19 cellular contexts compared by ENCODE assay signal in genomic region chr7:83599131-83599530, GRCh38. TPM values are rescaled to one million over a fixed set of nuclear protein-coding genes. Genes with fewer than 3 reads are reported as not detected.
DNase-seq lines count a peak whose midpoint lies in the region; ATAC-seq and TF ChIP-seq lines count a peak whose summit lies in the region.
"Had no signal": no experiment of that assay in that cellular context is flagged by ENCODE, and none has a peak within 500 bp of the region (broad histone marks: within the 10 kb centered on the region; RNA-seq: fewer than 3 reads in every experiment).

No MANE protein-coding gene starts in this region.

- no peak for TF ChIP-seq CTCF in choroid plexus epithelial cell (conservative IDR thresholded peaks at IDR 0.05; ENCODE audit: low read depth, low read length)

- no peaks in the 10 kb centered on the region for H3K4me1 Mint-ChIP-seq in activated T-cell treated with anti-CD3 and anti-CD28 coated beads, Interleukin-2, amount 50 U/mL, for 4 hours (ENCODE audit: low read depth)
- H3K4me1 Mint-ChIP-seq: IgD-negative memory B cell had no signal

- no peak overlapping the region for H3K4me3 Mint-ChIP-seq in activated T-cell treated with anti-CD3 and anti-CD28 coated beads, Interleukin-2, amount 50 U/mL, for 4 hours
- H3K4me3 Mint-ChIP-seq: CD4-positive, alpha-beta T cell; H9; IgD-negative memory B cell had no signal

- in situ Hi-C loops in SK-MEL-5 (cut with HindIII; ENCODE audit: low pct_unique_long_range_greater_than_20kb, low sequenced_read_pairs), result no loop called here

- H3K9me3 Mint-ChIP-seq in activated T-cell treated with anti-CD3 and anti-CD28 coated beads, Interleukin-2, amount 50 U/mL, for 4 hours, result no peaks in the 10 kb centered on the region
- H3K9me3 Mint-ChIP-seq: H9 had no signal

- ATAC-seq in GM18502 (IDR thresholded peaks at IDR 0.05; ENCODE audit: poor library complexity, unreplicated experiment), result no peak
- no peak for ATAC-seq in activated T-cell treated with anti-CD3 and anti-CD28 coated beads, Interleukin-2, amount 50 U/mL, for 4 hours
- ATAC-seq: A549, GM12878 had no signal

- no peak overlapping the region for H3K4me3 ChIP-seq in choroid plexus epithelial cell (ENCODE audit: low read depth, low read length)
- no peak overlapping the region for H3K4me3 ChIP-seq in skeletal muscle cell (ENCODE audit: low read depth, low read length)
- H3K4me3 ChIP-seq: A549, GM12878 had no signal

- DNase-seq in LHCN-M2 (ENCODE audit: low read depth) (peak; percentile 72), SK-MEL-5 (ENCODE audit: low read depth, low spot score) (peak; percentile 70), choroid plexus epithelial cell (ENCODE audit: low read depth) (peak; percentile 23), skeletal muscle cell (ENCODE audit: low read depth) (peak; percentile 19), DMS 273 treated with DMSO at 0.1 percent for 48 hours (lab: John Stamatoyannopoulos, UW) (no peak), SW480 (ENCODE audit: low spot score) (no peak)
- DNase-seq in activated T-cell treated with anti-CD3 and anti-CD28 coated beads, Interleukin-2, amount 50 U/mL, for 4 hours, result no peak
- DNase-seq: AML-193; CD4-positive, alpha-beta T cell; DMS53; DND-41; EL; H9; KBM-7 had no signal

- no peaks in the 10 kb centered on the region for H3K27me3 Mint-ChIP-seq in activated T-cell treated with anti-CD3 and anti-CD28 coated beads, Interleukin-2, amount 50 U/mL, for 4 hours (ENCODE audit: low read depth)
- H3K27me3 Mint-ChIP-seq: CD4-positive, alpha-beta T cell; IgD-negative memory B cell had no signal

- H3K36me3 Mint-ChIP-seq in activated T-cell treated with anti-CD3 and anti-CD28 coated beads, Interleukin-2, amount 50 U/mL, for 4 hours (ENCODE audit: insufficient read depth), result no peaks in the 10 kb centered on the region
- H3K36me3 Mint-ChIP-seq: IgD-negative memory B cell had no signal

RNA-seq across cellular contexts. Expression of gene SEMA3E, which starts 49.8 kb away (rescaled TPM):
- 0.71 and 0.98 TPM in 2 replicates for total RNA-seq in LHCN-M2 (2014; rRNA removed)
- 0.58 TPM for polyA plus RNA-seq in LHCN-M2 (2012)
- 4.1 and 6.8 TPM in 2 replicates for total RNA-seq in SK-MEL-5 (2014; rRNA removed; shearing (Covaris generic))
- 2.9 and 3.8 TPM in 2 replicates for polyA plus RNA-seq in SK-MEL-5 (2015; cell fraction: cytosol; rRNA removed)
- 0.73 and 3.0 TPM in 2 replicates for polyA plus RNA-seq in SK-MEL-5 (2015; cell fraction: nucleus; rRNA removed)
- not detected for total RNA-seq in activated T-cell treated with anti-CD3 and anti-CD28 coated beads, Interleukin-2, amount 50 U/mL, for 4 hours
- total RNA-seq: CD4-positive, alpha-beta T cell had no signal
- polyA plus RNA-seq: BJ, IgD-negative memory B cell had no signal

Comparison
In these comparisons a context has a peak if more than half of its experiments do, and no peak if none do; other contexts are left out.
1. DNase-seq: peak in LHCN-M2 (single experiment), SK-MEL-5 (single experiment), choroid plexus epithelial cell (single experiment) and skeletal muscle cell (single experiment); none in DMS 273 treated with DMSO at 0.1 percent for 48 hours (single experiment), activated T-cell treated with anti-CD3 and anti-CD28 coated beads, Interleukin-2, amount 50 U/mL, for 4 hours (single experiment) and SW480 (single experiment).